ENCODE assay signal across 13 cellular contexts in genomic region chr17:69869667-69870066, GRCh38.
DNase-seq lines count a peak whose midpoint lies in the region; ATAC-seq and TF ChIP-seq lines count a peak whose summit lies in the region.
"Had no signal": no experiment of that assay in that cellular context is flagged by ENCODE, and none has a peak within 500 bp of the region (broad histone marks: within the 10 kb centered on the region; RNA-seq: fewer than 3 reads in every experiment).

No MANE protein-coding gene starts in this region.

- CTCF ChIA-PET in PC-9 (lab: Charles Lee), result no interaction called here
- CTCF ChIA-PET in activated CD8-positive, alpha-beta memory T cell treated with anti-CD3 and anti-CD28 coated beads, Interleukin-2, amount 10 ng/mL, durations not matched to agents 7 days and 5 days (lab: Charles Lee), result interaction anchor here (0.6 kb wide), 1 partner anchor 153 kb away, joined by 3 read pairs; no protein-coding TSS in a partner anchor

- H3F3A ChIP-seq in PC-9 (ENCODE audit: insufficient read depth, low read depth), result peaks cover 19% of the 10 kb centered on the region

- H3K4me2 ChIP-seq in PC-9, result peak overlapping the region; percentile 2

- peaks cover 11% of the 10 kb centered on the region for H3K9me3 Mint-ChIP-seq in activated CD8-positive, alpha-beta memory T cell treated with anti-CD3 and anti-CD28 coated beads, Interleukin-2, amount 10 ng/mL, durations not matched to agents 7 days and 5 days (ENCODE audit: low read depth)
- H3K9me3 Mint-ChIP-seq: dendritic cell treated with granulocyte-macrophage colony-stimulating factor and Interleukin-4, amounts not matched to agents 40 ng/mL and 50 ng/mL, for 4 days had no signal

- H3K4me3 ChIP-seq in PC-9, result no peak overlapping the region
- H3K4me3 ChIP-seq: spleen had no signal

- in situ Hi-C loops in GM13976 (cut with MboI; ENCODE audit: low sequenced_read_pairs, unreplicated experiment), result no loop called here

- no peaks in the 10 kb centered on the region for H3K27me3 ChIP-seq in PC-9 (ENCODE audit: insufficient read depth, low read depth)

- no peaks in the 10 kb centered on the region for H3K36me3 ChIP-seq in PC-9 (ENCODE audit: low read depth)
- H3K36me3 ChIP-seq: spleen had no signal

- H3K4me1 ChIP-seq in PC-9 (replicated peaks; ENCODE audit: insufficient read depth), result peaks cover 42% of the 10 kb centered on the region
- H3K4me1 ChIP-seq: spleen had no signal

- H3K79me2 ChIP-seq in PC-9 (ENCODE audit: low read depth), result no peaks in the 10 kb centered on the region

- H4K20me1 ChIP-seq in PC-9 (ENCODE audit: insufficient read depth), result no peaks in the 10 kb centered on the region

- no peak for TF ChIP-seq CTCF in GM13976 (IDR thresholded peaks at IDR 0.05; ENCODE audit: borderline replicate concordance, control extremely low read depth, extremely low read depth, insufficient read depth, missing control alignments)
- no peak for TF ChIP-seq CTCF in PC-9 (conservative IDR thresholded peaks at IDR 0.05)

- peak overlapping the region; percentile 80 for H3K27ac ChIP-seq in PC-9
- H3K27ac ChIP-seq: spleen had no signal

- peak; percentile 83 for ATAC-seq in GM21360 (IDR thresholded peaks at IDR 0.05; ENCODE audit: unreplicated experiment)
- ATAC-seq in HG03025 (IDR thresholded peaks at IDR 0.05; ENCODE audit: low FRiP score, unreplicated experiment), result peak; percentile 90
- no peak for ATAC-seq in activated CD8-positive, alpha-beta memory T cell treated with anti-CD3 and anti-CD28 coated beads, Interleukin-2, amount 10 ng/mL, durations not matched to agents 7 days and 5 days
- ATAC-seq: stimulated activated naive CD8-positive, alpha-beta T cell treated with anti-CD3 and anti-CD28 coated beads, Interleukin-15, amount 100 ng/mL, for 72 hours had no signal

- H3K27ac Mint-ChIP-seq in activated CD8-positive, alpha-beta memory T cell treated with anti-CD3 and anti-CD28 coated beads, Interleukin-2, amount 10 ng/mL, durations not matched to agents 7 days and 5 days, result no peak overlapping the region
- H3K27ac Mint-ChIP-seq: dendritic cell treated with granulocyte-macrophage colony-stimulating factor and Interleukin-4, amounts not matched to agents 40 ng/mL and 50 ng/mL, for 4 days; stimulated activated naive CD8-positive, alpha-beta T cell treated with anti-CD3 and anti-CD28 coated beads, Interleukin-15, amount 100 ng/mL, for 72 hours had no signal

- no peak overlapping the region for H2AFZ ChIP-seq in PC-9

- POLR2A ChIA-PET in PC-9 (lab: Charles Lee; ENCODE audit: unreplicated experiment), result no interaction called here

- no peak overlapping the region for H3K4me3 Mint-ChIP-seq in activated CD8-positive, alpha-beta memory T cell treated with anti-CD3 and anti-CD28 coated beads, Interleukin-2, amount 10 ng/mL, durations not matched to agents 7 days and 5 days
- H3K4me3 Mint-ChIP-seq: dendritic cell treated with granulocyte-macrophage colony-stimulating factor and Interleukin-4, amounts not matched to agents 40 ng/mL and 50 ng/mL, for 4 days; stimulated activated naive CD8-positive, alpha-beta T cell treated with anti-CD3 and anti-CD28 coated beads, Interleukin-15, amount 100 ng/mL, for 72 hours had no signal

- BruUV-seq in PC-9 (replicated peaks; lab: Mats Ljungman, UMichigan), result no TSS peak

- no peaks in the 10 kb centered on the region for H3K4me1 Mint-ChIP-seq in activated CD8-positive, alpha-beta memory T cell treated with anti-CD3 and anti-CD28 coated beads, Interleukin-2, amount 10 ng/mL, durations not matched to agents 7 days and 5 days
- H3K4me1 Mint-ChIP-seq: stimulated activated naive CD8-positive, alpha-beta T cell treated with anti-CD3 and anti-CD28 coated beads, Interleukin-15, amount 100 ng/mL, for 72 hours had no signal

- intact Hi-C loops in PC-9 (cut with micrococcal nuclease; ENCODE audit: unreplicated experiment), result no loop called here
- intact Hi-C loops in head of caudate nucleus (cut with DNase I), result no loop called here

- H3K27me3 Mint-ChIP-seq in activated CD8-positive, alpha-beta memory T cell treated with anti-CD3 and anti-CD28 coated beads, Interleukin-2, amount 10 ng/mL, durations not matched to agents 7 days and 5 days, result no peaks in the 10 kb centered on the region
- H3K27me3 Mint-ChIP-seq: dendritic cell treated with granulocyte-macrophage colony-stimulating factor and Interleukin-4, amounts not matched to agents 40 ng/mL and 50 ng/mL, for 4 days; stimulated activated naive CD8-positive, alpha-beta T cell treated with anti-CD3 and anti-CD28 coated beads, Interleukin-15, amount 100 ng/mL, for 72 hours had no signal

- peaks cover 8% of the 10 kb centered on the region for H3K9me3 ChIP-seq in PC-9 (ENCODE audit: insufficient read depth, low read depth)

- no peaks in the 10 kb centered on the region for H3K36me3 Mint-ChIP-seq in activated CD8-positive, alpha-beta memory T cell treated with anti-CD3 and anti-CD28 coated beads, Interleukin-2, amount 10 ng/mL, durations not matched to agents 7 days and 5 days

- no peaks in the 10 kb centered on the region for H3K9me2 ChIP-seq in PC-9 (ENCODE audit: insufficient read depth)

- DNase-seq in GM13976 (ENCODE audit: low spot score), result peak; percentile 39
- no peak for DNase-seq in PC-9
- DNase-seq in head of caudate nucleus, result no peak
- no peak for DNase-seq in MV-4-11 (lab: John Stamatoyannopoulos, UW)
- no peak for DNase-seq in activated CD8-positive, alpha-beta memory T cell treated with anti-CD3 and anti-CD28 coated beads, Interleukin-2, amount 10 ng/mL, durations not matched to agents 7 days and 5 days
- DNase-seq in stimulated activated CD8-positive, alpha-beta memory T cell treated with anti-CD3 and anti-CD28 coated beads, Interleukin-4, amount 100 ng/mL, for 48 hours, result no peak
- DNase-seq: activated naive CD4-positive, alpha-beta T cell treated with Interleukin-2 at 50 U/mL for 16 hours; NCI-H146; spleen; stimulated activated naive CD8-positive, alpha-beta T cell treated with anti-CD3 and anti-CD28 coated beads, Interleukin-15, amount 100 ng/mL, for 72 hours had no signal
